ENCODE assay signal across 12 cellular contexts in genomic region chr4:158314756-158315487, GRCh38.
A peak's percentile ranks its signal among the peaks of the same experiment; 100 is the strongest.
DNase-seq lines count a peak whose midpoint lies in the region; ATAC-seq and TF ChIP-seq lines count a peak whose summit lies in the region.
"Had no signal": no experiment of that assay in that cellular context is flagged by ENCODE, and none has a peak within 500 bp of the region (broad histone marks: within the 10 kb centered on the region; RNA-seq: fewer than 3 reads in every experiment).

No MANE protein-coding gene starts in this region.

- H3K4me2 ChIP-seq in osteoblast (ENCODE audit: insufficient read depth, low read length) = peak overlapping the region; percentile 47
- H3K4me2 ChIP-seq: BLaER1 had no signal

- H2AFZ ChIP-seq in osteoblast (ENCODE audit: low read length) = peak overlapping the region; percentile 45

- H3K27me3 ChIP-seq in AG04450 (ENCODE audit: control insufficient read depth, insufficient read depth, low read length) (no peaks in the 10 kb centered on the region), esophagus muscularis mucosa (no peaks in the 10 kb centered on the region), osteoblast (ENCODE audit: insufficient read depth, low read length) (no peaks in the 10 kb centered on the region)
- H3K27me3 ChIP-seq: BLaER1, SJCRH30 had no signal

- H3K4me3 ChIP-seq in AG04450 (ENCODE audit: low read depth, low read length) (no peak overlapping the region), esophagus muscularis mucosa (no peak overlapping the region), osteoblast (ENCODE audit: insufficient read depth, low read length) (peak overlapping the region; percentile 2)
- H3K4me3 ChIP-seq: BLaER1, SJCRH30 had no signal

- no peak for TF ChIP-seq CTCF in AG04450 (IDR thresholded peaks at IDR 0.05; ENCODE audit: low read depth, low read length)
- TF ChIP-seq CTCF in esophagus muscularis mucosa (IDR thresholded peaks at IDR 0.05) = no peak
- no peak for TF ChIP-seq CTCF in osteoblast (IDR thresholded peaks at IDR 0.05; ENCODE audit: extremely low read depth, low read depth, low read length)

- H3K9me3 ChIP-seq in AG04450 (ENCODE audit: control insufficient read depth, insufficient read depth, low read length) (peaks cover 2% of the 10 kb centered on the region; the same call in 1 of the 2 replicates), esophagus muscularis mucosa (no peaks in the 10 kb centered on the region), osteoblast (ENCODE audit: low read depth, low read length) (no peaks in the 10 kb centered on the region)
- H3K9me3 ChIP-seq: BLaER1, SJCRH30 had no signal

- ATAC-seq in GM18517 (IDR thresholded peaks at IDR 0.05; ENCODE audit: unreplicated experiment) = no peak

- H3K36me3 ChIP-seq in esophagus muscularis mucosa (no peaks in the 10 kb centered on the region), osteoblast (ENCODE audit: insufficient read depth, low read length) (no peaks in the 10 kb centered on the region)
- H3K36me3 ChIP-seq: BLaER1, SJCRH30 had no signal

- POLR2A ChIA-PET in AG04450 (lab: Yijun Ruan, JAX) = interaction anchor here (0.6 to 1.5 kb wide), 3 partner anchors 8 to 512 kb away, joined by 3 to 5 read pairs (median 4); no protein-coding TSS in a partner anchor

- CTCF ChIA-PET in AG04450 (lab: Charles Lee) = interaction anchor here (1.3 to 1.8 kb wide), 4 partner anchors 21 to 310 kb away, joined by 3 to 5 read pairs (median 4); no protein-coding TSS in a partner anchor

- peak; percentile 90 for DNase-seq in AG04450 (ENCODE audit: low read depth, low spot score)
- peak; percentile 5 for DNase-seq in RKO (ENCODE audit: low spot score)
- DNase-seq in esophagus muscularis mucosa (ENCODE audit: extremely low spot score) = no peak
- peak; percentile 73 for DNase-seq in osteoblast (ENCODE audit: insufficient read length, low spot score, missing footprints)
- DNase-seq in activated T-cell treated with anti-CD3 and anti-CD28 coated beads, Interleukin-2, amount 50 U/mL, for 48 hours = no peak
- DNase-seq in cerebellar cortex (ENCODE audit: low spot score) = no peak
- DNase-seq in DMS153 (lab: John Stamatoyannopoulos, UW) = no peak
- DNase-seq: activated CD4-positive, alpha-beta T cell treated with anti-CD3 and anti-CD28 coated beads, Interleukin-2, amount 50 U/mL, for 4 hours; NCI-H146; SJCRH30 had no signal

- TF ChIP-seq EP300 in esophagus muscularis mucosa (IDR thresholded peaks at IDR 0.05) = no peak

- H3K79me2 ChIP-seq in osteoblast (ENCODE audit: insufficient read depth, low read length) = no peaks in the 10 kb centered on the region

- intact Hi-C loops in esophagus muscularis mucosa (cut with DNase I) = no loop called here

- H3K4me1 ChIP-seq in esophagus muscularis mucosa (no peaks in the 10 kb centered on the region), osteoblast (ENCODE audit: insufficient read depth, low read length) (peaks cover 34% of the 10 kb centered on the region)
- H3K4me1 ChIP-seq: BLaER1, SJCRH30 had no signal

- H3K27ac ChIP-seq in AG04450 (ENCODE audit: low read depth, low read length) (peak overlapping the region; percentile 98), esophagus muscularis mucosa (replicated peaks in 1 of 4) (peak overlapping the region; percentile 7 to 46 (median 18)), osteoblast (ENCODE audit: low read depth, low read length) (peak overlapping the region; percentile 99)
- H3K27ac ChIP-seq: BLaER1, SJCRH30 had no signal

- TF ChIP-seq POLR2A in esophagus muscularis mucosa (IDR thresholded peaks at IDR 0.05; ENCODE audit: low read depth) = no peak

- 80% methylated on average over 5 of the region's 5 CpGs for WGBS in esophagus muscularis mucosa

- H4K20me1 ChIP-seq in osteoblast (ENCODE audit: insufficient read depth, low read length) = no peaks in the 10 kb centered on the region
- H4K20me1 ChIP-seq: BLaER1 had no signal

Comparison
In these comparisons a context has a peak if more than half of its experiments do, and no peak if none do; other contexts are left out.
1. DNase-seq: peak in AG04450 (single experiment), RKO (single experiment) and osteoblast (single experiment); none in esophagus muscularis mucosa (single experiment), activated T-cell treated with anti-CD3 and anti-CD28 coated beads, Interleukin-2, amount 50 U/mL, for 48 hours (0 of 2), cerebellar cortex (single experiment) and DMS153 (single experiment).
2. H3K27ac ChIP-seq: peak in every context shown above with its lines; median percentile 99 in osteoblast; 98 in AG04450; 18 in esophagus muscularis mucosa.